Comparison of ENCODE assay signal across 1 cellular context in the genomic region with DNA sequence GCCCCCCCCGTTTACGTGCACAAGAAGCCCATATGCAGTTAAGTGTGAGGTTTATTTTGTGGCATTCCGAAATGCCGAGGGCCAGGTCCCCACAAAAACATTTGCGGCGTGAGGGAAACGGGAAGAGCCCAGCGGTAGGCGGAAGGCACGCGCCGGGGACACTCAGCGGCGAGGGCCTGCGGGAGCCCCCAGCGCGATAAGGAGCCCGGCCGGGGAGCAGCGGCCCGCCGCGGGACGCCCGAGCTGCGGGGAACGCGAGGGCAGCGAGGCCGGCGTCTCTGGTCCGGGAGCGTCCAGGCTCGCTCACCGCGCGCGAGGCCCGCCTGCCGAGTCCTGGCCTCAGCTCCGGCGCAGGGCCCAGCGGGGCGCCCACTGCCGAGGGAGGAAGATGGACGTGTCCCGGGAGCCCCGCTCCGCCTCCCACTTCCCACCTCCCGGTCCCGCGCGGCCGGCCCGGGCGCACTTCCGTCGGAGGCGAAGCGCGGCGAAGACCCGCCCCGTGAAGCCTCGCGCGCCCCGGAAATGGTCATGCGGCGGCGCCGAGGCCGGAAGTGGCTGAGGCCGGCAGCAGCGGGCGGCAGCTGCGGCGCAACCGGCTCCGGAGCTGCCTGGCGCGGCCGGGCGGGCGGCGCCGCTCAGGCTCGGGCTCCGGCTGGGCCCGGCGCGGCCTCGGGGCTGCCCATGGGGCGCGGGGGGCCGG.
TF ChIP-seq lines count a peak whose summit lies in the region.

A gene with protein sequence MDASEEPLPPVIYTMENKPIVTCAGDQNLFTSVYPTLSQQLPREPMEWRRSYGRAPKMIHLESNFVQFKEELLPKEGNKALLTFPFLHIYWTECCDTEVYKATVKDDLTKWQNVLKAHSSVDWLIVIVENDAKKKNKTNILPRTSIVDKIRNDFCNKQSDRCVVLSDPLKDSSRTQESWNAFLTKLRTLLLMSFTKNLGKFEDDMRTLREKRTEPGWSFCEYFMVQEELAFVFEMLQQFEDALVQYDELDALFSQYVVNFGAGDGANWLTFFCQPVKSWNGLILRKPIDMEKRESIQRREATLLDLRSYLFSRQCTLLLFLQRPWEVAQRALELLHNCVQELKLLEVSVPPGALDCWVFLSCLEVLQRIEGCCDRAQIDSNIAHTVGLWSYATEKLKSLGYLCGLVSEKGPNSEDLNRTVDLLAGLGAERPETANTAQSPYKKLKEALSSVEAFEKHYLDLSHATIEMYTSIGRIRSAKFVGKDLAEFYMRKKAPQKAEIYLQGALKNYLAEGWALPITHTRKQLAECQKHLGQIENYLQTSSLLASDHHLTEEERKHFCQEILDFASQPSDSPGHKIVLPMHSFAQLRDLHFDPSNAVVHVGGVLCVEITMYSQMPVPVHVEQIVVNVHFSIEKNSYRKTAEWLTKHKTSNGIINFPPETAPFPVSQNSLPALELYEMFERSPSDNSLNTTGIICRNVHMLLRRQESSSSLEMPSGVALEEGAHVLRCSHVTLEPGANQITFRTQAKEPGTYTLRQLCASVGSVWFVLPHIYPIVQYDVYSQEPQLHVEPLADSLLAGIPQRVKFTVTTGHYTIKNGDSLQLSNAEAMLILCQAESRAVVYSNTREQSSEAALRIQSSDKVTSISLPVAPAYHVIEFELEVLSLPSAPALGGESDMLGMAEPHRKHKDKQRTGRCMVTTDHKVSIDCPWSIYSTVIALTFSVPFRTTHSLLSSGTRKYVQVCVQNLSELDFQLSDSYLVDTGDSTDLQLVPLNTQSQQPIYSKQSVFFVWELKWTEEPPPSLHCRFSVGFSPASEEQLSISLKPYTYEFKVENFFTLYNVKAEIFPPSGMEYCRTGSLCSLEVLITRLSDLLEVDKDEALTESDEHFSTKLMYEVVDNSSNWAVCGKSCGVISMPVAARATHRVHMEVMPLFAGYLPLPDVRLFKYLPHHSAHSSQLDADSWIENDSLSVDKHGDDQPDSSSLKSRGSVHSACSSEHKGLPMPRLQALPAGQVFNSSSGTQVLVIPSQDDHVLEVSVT (plus strand): TSS at position 536 of the 700 bp plus-strand sequence. CDS start 185 bp downstream, outside the sequence.

TF ChIP-seq in HepG2, 621 proteins besides CTCF, POLR2A, EP300 and RAD21 (continued from another document):
- TF ChIP-seq GLI4 (CRISPR knock-in tag; IDR thresholded peaks at IDR 0.05; ENCODE audit: borderline replicate concordance), result no peak
- TF ChIP-seq, protein P1, sequence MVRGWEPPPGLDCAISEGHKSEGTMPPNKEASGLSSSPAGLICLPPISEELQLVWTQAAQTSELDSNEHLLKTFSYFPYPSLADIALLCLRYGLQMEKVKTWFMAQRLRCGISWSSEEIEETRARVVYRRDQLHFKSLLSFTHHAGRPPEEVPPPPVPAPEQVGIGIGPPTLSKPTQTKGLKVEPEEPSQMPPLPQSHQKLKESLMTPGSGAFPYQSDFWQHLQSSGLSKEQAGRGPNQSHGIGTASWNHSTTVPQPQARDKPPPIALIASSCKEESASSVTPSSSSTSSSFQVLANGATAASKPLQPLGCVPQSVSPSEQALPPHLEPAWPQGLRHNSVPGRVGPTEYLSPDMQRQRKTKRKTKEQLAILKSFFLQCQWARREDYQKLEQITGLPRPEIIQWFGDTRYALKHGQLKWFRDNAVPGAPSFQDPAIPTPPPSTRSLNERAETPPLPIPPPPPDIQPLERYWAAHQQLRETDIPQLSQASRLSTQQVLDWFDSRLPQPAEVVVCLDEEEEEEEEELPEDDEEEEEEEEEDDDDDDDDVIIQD (CRISPR knock-in tag; IDR thresholded peaks at IDR 0.05; ENCODE audit: low read depth), result no peak
- TF ChIP-seq NFKBIZ (CRISPR knock-in tag; IDR thresholded peaks at IDR 0.05), result peak; percentile 67; the same call in 1 of the 2 replicates
- no peak for TF ChIP-seq SRSF9 (IDR thresholded peaks at IDR 0.05; ENCODE audit: borderline replicate concordance, insufficient read depth, low read depth, low read length, poor library complexity, severe bottlenecking)
- no peak for TF ChIP-seq KDM5A (IDR thresholded peaks at IDR 0.05; ENCODE audit: borderline replicate concordance, low read length)
- no peak for TF ChIP-seq ZNF781 (CRISPR knock-in tag; IDR thresholded peaks at IDR 0.05; ENCODE audit: borderline replicate concordance, not compliant biosample characterization)
- TF ChIP-seq ZBTB8A (CRISPR knock-in tag; IDR thresholded peaks at IDR 0.05; ENCODE audit: borderline replicate concordance, low read depth), result no peak
- TF ChIP-seq, protein P2, sequence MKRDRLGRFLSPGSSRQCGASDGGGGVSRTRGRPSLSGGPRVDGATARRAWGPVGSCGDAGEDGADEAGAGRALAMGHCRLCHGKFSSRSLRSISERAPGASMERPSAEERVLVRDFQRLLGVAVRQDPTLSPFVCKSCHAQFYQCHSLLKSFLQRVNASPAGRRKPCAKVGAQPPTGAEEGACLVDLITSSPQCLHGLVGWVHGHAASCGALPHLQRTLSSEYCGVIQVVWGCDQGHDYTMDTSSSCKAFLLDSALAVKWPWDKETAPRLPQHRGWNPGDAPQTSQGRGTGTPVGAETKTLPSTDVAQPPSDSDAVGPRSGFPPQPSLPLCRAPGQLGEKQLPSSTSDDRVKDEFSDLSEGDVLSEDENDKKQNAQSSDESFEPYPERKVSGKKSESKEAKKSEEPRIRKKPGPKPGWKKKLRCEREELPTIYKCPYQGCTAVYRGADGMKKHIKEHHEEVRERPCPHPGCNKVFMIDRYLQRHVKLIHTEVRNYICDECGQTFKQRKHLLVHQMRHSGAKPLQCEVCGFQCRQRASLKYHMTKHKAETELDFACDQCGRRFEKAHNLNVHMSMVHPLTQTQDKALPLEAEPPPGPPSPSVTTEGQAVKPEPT (CRISPR knock-in tag; IDR thresholded peaks at IDR 0.05; ENCODE audit: low read depth), result no peak
- TF ChIP-seq HOXA7 (CRISPR knock-in tag; IDR thresholded peaks at IDR 0.05), result no peak
- TF ChIP-seq, protein P3, sequence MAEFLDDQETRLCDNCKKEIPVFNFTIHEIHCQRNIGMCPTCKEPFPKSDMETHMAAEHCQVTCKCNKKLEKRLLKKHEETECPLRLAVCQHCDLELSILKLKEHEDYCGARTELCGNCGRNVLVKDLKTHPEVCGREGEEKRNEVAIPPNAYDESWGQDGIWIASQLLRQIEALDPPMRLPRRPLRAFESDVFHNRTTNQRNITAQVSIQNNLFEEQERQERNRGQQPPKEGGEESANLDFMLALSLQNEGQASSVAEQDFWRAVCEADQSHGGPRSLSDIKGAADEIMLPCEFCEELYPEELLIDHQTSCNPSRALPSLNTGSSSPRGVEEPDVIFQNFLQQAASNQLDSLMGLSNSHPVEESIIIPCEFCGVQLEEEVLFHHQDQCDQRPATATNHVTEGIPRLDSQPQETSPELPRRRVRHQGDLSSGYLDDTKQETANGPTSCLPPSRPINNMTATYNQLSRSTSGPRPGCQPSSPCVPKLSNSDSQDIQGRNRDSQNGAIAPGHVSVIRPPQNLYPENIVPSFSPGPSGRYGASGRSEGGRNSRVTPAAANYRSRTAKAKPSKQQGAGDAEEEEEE (CRISPR knock-in tag; IDR thresholded peaks at IDR 0.05; ENCODE audit: borderline replicate concordance), result no peak
- no peak for TF ChIP-seq SUZ12 (IDR thresholded peaks at IDR 0.05; ENCODE audit: low read depth, low read length)
- TF ChIP-seq, protein P4, sequence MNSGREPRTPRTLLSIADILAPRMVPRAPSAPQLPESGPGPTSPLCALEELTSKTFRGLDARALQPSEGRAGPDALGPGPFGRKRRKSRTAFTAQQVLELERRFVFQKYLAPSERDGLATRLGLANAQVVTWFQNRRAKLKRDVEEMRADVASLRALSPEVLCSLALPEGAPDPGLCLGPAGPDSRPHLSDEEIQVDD (CRISPR knock-in tag; IDR thresholded peaks at IDR 0.05; ENCODE audit: borderline replicate concordance), result 0 out of 2 replicates have a peak, but pooled peaks have one; percentile 31
- TF ChIP-seq ARHGAP35 (CRISPR knock-in tag; IDR thresholded peaks at IDR 0.05; ENCODE audit: borderline replicate concordance), result no peak
- TF ChIP-seq CBX5 (CRISPR knock-in tag; IDR thresholded peaks at IDR 0.05; ENCODE audit: borderline replicate concordance), result no peak
- TF ChIP-seq ZNF33A (CRISPR knock-in tag; IDR thresholded peaks at IDR 0.05; ENCODE audit: borderline replicate concordance), result no peak
- TF ChIP-seq POLR2G (IDR thresholded peaks at IDR 0.05; ENCODE audit: low read depth, low read length), result peak; percentile 85
- no peak for TF ChIP-seq ZNF644 (CRISPR knock-in tag; IDR thresholded peaks at IDR 0.05; ENCODE audit: low read depth)
- TF ChIP-seq, protein P5, sequence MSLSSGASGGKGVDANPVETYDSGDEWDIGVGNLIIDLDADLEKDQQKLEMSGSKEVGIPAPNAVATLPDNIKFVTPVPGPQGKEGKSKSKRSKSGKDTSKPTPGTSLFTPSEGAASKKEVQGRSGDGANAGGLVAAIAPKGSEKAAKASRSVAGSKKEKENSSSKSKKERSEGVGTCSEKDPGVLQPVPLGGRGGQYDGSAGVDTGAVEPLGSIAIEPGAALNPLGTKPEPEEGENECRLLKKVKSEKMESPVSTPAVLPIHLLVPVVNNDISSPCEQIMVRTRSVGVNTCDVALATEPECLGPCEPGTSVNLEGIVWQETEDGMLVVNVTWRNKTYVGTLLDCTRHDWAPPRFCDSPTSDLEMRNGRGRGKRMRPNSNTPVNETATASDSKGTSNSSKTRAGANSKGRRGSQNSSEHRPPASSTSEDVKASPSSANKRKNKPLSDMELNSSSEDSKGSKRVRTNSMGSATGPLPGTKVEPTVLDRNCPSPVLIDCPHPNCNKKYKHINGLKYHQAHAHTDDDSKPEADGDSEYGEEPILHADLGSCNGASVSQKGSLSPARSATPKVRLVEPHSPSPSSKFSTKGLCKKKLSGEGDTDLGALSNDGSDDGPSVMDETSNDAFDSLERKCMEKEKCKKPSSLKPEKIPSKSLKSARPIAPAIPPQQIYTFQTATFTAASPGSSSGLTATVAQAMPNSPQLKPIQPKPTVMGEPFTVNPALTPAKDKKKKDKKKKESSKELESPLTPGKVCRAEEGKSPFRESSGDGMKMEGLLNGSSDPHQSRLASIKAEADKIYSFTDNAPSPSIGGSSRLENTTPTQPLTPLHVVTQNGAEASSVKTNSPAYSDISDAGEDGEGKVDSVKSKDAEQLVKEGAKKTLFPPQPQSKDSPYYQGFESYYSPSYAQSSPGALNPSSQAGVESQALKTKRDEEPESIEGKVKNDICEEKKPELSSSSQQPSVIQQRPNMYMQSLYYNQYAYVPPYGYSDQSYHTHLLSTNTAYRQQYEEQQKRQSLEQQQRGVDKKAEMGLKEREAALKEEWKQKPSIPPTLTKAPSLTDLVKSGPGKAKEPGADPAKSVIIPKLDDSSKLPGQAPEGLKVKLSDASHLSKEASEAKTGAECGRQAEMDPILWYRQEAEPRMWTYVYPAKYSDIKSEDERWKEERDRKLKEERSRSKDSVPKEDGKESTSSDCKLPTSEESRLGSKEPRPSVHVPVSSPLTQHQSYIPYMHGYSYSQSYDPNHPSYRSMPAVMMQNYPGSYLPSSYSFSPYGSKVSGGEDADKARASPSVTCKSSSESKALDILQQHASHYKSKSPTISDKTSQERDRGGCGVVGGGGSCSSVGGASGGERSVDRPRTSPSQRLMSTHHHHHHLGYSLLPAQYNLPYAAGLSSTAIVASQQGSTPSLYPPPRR (CRISPR knock-in tag; IDR thresholded peaks at IDR 0.05; ENCODE audit: borderline replicate concordance), result no peak
- no peak for TF ChIP-seq ISL2 (CRISPR knock-in tag; IDR thresholded peaks at IDR 0.05)
- TF ChIP-seq, protein P6, sequence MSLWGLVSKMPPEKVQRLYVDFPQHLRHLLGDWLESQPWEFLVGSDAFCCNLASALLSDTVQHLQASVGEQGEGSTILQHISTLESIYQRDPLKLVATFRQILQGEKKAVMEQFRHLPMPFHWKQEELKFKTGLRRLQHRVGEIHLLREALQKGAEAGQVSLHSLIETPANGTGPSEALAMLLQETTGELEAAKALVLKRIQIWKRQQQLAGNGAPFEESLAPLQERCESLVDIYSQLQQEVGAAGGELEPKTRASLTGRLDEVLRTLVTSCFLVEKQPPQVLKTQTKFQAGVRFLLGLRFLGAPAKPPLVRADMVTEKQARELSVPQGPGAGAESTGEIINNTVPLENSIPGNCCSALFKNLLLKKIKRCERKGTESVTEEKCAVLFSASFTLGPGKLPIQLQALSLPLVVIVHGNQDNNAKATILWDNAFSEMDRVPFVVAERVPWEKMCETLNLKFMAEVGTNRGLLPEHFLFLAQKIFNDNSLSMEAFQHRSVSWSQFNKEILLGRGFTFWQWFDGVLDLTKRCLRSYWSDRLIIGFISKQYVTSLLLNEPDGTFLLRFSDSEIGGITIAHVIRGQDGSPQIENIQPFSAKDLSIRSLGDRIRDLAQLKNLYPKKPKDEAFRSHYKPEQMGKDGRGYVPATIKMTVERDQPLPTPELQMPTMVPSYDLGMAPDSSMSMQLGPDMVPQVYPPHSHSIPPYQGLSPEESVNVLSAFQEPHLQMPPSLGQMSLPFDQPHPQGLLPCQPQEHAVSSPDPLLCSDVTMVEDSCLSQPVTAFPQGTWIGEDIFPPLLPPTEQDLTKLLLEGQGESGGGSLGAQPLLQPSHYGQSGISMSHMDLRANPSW (CRISPR knock-in tag; IDR thresholded peaks at IDR 0.05; ENCODE audit: borderline replicate concordance), result no peak
